ENCODE assay signal across 8 cellular contexts in genomic region chr1:33472349-33472980, GRCh38. TPM values are rescaled to one million over a fixed set of nuclear protein-coding genes. Genes with fewer than 3 reads are reported as not detected.
DNase-seq lines count a peak whose midpoint lies in the region; ATAC-seq lines count a peak whose summit lies in the region.

Gene ZSCAN20, plus strand, starts transcription at chr1:33472645. Its CDS starts 6,644 bp downstream, at chr1:33479289.

- peaks cover 30% of the 10 kb centered on the region for H3K4me1 Mint-ChIP-seq in activated CD4-positive, alpha-beta T cell treated with anti-CD3 and anti-CD28 coated beads, Interleukin-2, amount 10 ng/mL, durations not matched to agents 7 days and 5 days

- H3K27ac ChIP-seq in BLaER1 = peak within 1 kb of the TSS; percentile 72

- peak within 1 kb of the TSS; percentile 73 for H3K27ac Mint-ChIP-seq in activated CD4-positive, alpha-beta T cell treated with anti-CD3 and anti-CD28 coated beads, Interleukin-2, amount 10 ng/mL, durations not matched to agents 7 days and 5 days

- no peaks in the 10 kb centered on the region for H3K27me3 ChIP-seq in BLaER1

- CTCF ChIA-PET in activated CD4-positive, alpha-beta T cell treated with anti-CD3 and anti-CD28 coated beads, Interleukin-2, amount 10 ng/mL, durations not matched to agents 7 days and 5 days (lab: Charles Lee) = interaction anchor here (1.3 to 2.9 kb wide), 3 partner anchors 13 to 177 kb away, joined by 4 to 16 read pairs (median 6); no protein-coding TSS in a partner anchor

- H3K9me3 ChIP-seq in BLaER1 = no peaks in the 10 kb centered on the region

- no peaks in the 10 kb centered on the region for H3K27me3 Mint-ChIP-seq in activated CD4-positive, alpha-beta T cell treated with anti-CD3 and anti-CD28 coated beads, Interleukin-2, amount 10 ng/mL, durations not matched to agents 7 days and 5 days

- H3K4me2 ChIP-seq in BLaER1 = peak within 1 kb of the TSS; percentile 79

- peak; percentile 83 for ATAC-seq in GM19328 (IDR thresholded peaks at IDR 0.05; ENCODE audit: unreplicated experiment)
- peak; percentile 75 for ATAC-seq in HG03469 (IDR thresholded peaks at IDR 0.05; ENCODE audit: unreplicated experiment)

- H3K9ac ChIP-seq in BLaER1 = peak within 1 kb of the TSS; percentile 74

- peak within 1 kb of the TSS; percentile 71 for H3K4me3 ChIP-seq in BLaER1

- H3K36me3 ChIP-seq in BLaER1 = no peaks in the 10 kb centered on the region

- peaks cover 56% of the 10 kb centered on the region for H3K4me1 ChIP-seq in BLaER1

- POLR2A ChIA-PET in activated CD4-positive, alpha-beta T cell treated with anti-CD3 and anti-CD28 coated beads, Interleukin-2, amount 10 ng/mL, durations not matched to agents 7 days and 5 days (lab: Charles Lee) = interaction anchor here (0.7 kb wide), 1 partner anchor 495 kb away, joined by 3 read pairs; no protein-coding TSS in a partner anchor

- peak within 1 kb of the TSS; percentile 76 for H3K4me3 Mint-ChIP-seq in activated CD4-positive, alpha-beta T cell treated with anti-CD3 and anti-CD28 coated beads, Interleukin-2, amount 10 ng/mL, durations not matched to agents 7 days and 5 days

- DNase-seq in NCI-H526 treated with DMSO at 0.1 percent for 48 hours (lab: John Stamatoyannopoulos, UW) (peak; percentile 97), dedifferentiated amniotic fluid mesenchymal stem cell (ENCODE audit: extremely low spot score) (peak; percentile 98), left kidney (ENCODE audit: low read depth, low spot score) (peak; percentile 99)
- DNase-seq in activated CD4-positive, alpha-beta T cell treated with anti-CD3 and anti-CD28 coated beads, Interleukin-2, amount 10 ng/mL, durations not matched to agents 7 days and 5 days = peak; percentile 89
- peak; percentile 94 for DNase-seq in stimulated activated CD4-positive, alpha-beta T cell treated with anti-CD3 and anti-CD28 coated beads, Interleukin-1b, Interleukin-23, amount 100 ng/mL, for 48 hours

- no peaks in the 10 kb centered on the region for H4K20me1 ChIP-seq in BLaER1

- H3K9me3 Mint-ChIP-seq in activated CD4-positive, alpha-beta T cell treated with anti-CD3 and anti-CD28 coated beads, Interleukin-2, amount 10 ng/mL, durations not matched to agents 7 days and 5 days = no peaks in the 10 kb centered on the region

- no peaks in the 10 kb centered on the region for H3K36me3 Mint-ChIP-seq in activated CD4-positive, alpha-beta T cell treated with anti-CD3 and anti-CD28 coated beads, Interleukin-2, amount 10 ng/mL, durations not matched to agents 7 days and 5 days (ENCODE audit: low read depth)

RNA-seq across cellular contexts. Expression of gene ZSCAN20, which starts in this region (rescaled TPM):
- 1 to 10 TPM; 1.5 to 2.2 TPM for total RNA-seq in activated CD4-positive, alpha-beta T cell treated with anti-CD3 and anti-CD28 coated beads, Interleukin-2, amount 10 ng/mL, durations not matched to agents 7 days and 5 days

Comparison
In these comparisons a context has a peak if more than half of its experiments do, and no peak if none do; other contexts are left out.
1. Peak in every context shown above with its lines: DNase-seq, ATAC-seq, H3K4me3 ChIP-seq and H3K27ac ChIP-seq.